ENCODE assay signal across 8 cellular contexts in the genomic region with DNA sequence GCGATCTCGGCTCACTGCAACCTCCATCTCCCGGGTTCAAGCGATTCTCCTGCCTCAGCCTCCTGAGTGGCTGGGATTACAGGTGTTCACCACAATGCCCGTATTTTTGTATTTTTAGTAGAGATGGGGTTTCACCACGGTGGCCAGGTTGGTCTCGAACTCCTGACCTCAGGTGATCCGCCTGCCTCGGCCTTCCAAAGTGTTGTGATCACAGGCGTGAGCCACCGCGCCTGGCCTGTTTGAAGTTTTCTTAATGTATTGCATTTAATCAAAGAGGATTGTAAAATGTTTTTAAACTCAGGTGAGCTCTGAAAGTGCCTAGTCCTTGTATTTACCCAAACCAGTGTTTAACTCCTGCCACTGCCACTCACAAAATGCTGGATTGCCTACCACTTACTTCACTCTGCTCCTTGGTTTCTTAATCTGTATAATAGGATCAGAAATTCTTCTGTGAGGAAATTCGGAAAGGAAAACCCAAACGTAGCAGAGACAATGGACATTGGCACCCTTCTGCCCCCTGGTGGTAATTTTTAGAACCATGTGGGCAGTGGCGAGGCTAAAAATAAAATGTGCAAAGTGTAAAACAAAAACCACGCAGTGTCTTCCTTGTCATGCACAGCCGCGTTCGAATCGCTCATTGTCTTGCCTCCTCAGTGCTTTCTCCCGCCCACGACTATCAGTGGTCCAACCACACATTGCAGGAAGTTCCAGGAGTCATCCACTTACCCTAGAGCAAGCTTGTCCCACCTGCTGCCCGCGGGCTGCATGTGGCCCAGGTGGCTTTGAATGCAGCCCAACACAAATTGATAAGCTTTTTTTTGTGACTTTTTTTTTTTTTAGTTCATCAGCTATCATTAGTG. TPM values are rescaled to one million over a fixed set of nuclear protein-coding genes. Genes with fewer than 3 reads are reported as not detected.
DNase-seq lines count a peak whose midpoint lies in the region; ATAC-seq and TF ChIP-seq lines count a peak whose summit lies in the region.

No MANE protein-coding gene starts in this region.

- peak; percentile 88 for ATAC-seq in GM19438 (IDR thresholded peaks at IDR 0.05; ENCODE audit: low read depth, unreplicated experiment)
- ATAC-seq in esophagus mucosa, result peak; percentile 82
- ATAC-seq in stimulated activated naive CD8-positive, alpha-beta T cell treated with anti-CD3 and anti-CD28 coated beads, Interleukin-15, Interleukin-2, amounts not matched to agents 100 U/mL and 50 U/mL, for 24 hours, result peak; percentile 85

- H3K4me3 Mint-ChIP-seq in nephron progenitor cell, result no peak overlapping the region

- H3K4me1 Mint-ChIP-seq in nephron progenitor cell, result peaks cover 31% of the 10 kb centered on the region

- peaks cover 15% of the 10 kb centered on the region for H3K9me3 Mint-ChIP-seq in nephron progenitor cell

- no peaks in the 10 kb centered on the region for H3K27me3 Mint-ChIP-seq in nephron progenitor cell (ENCODE audit: low read depth, poor library complexity)

- peak; percentile 85 for TF ChIP-seq CTCF in nephron progenitor cell (IDR thresholded peaks at IDR 0.05)

- DNase-seq in COLO668 (lab: John Stamatoyannopoulos, UW; ENCODE audit: unreplicated experiment), result peak; percentile 31
- DNase-seq in HK-2 (ENCODE audit: unreplicated experiment), result peak; percentile 64
- DNase-seq in NOMO-1 (lab: John Stamatoyannopoulos, UW; ENCODE audit: unreplicated experiment in 2 of 2), result peak; percentile 88 to 97
- DNase-seq in activated CD8-positive, alpha-beta memory T cell treated with anti-CD3 and anti-CD28 coated beads, Interleukin-2, amount 50 U/mL, for 1 hour (ENCODE audit: extremely low read depth), result peak; percentile 30
- DNase-seq in nephron progenitor cell, result peak; percentile 66
- DNase-seq in stimulated activated naive CD8-positive, alpha-beta T cell treated with anti-CD3 and anti-CD28 coated beads, Interleukin-15, Interleukin-2, amounts not matched to agents 100 U/mL and 50 U/mL, for 24 hours, result peak; percentile 75

- H3K36me3 Mint-ChIP-seq in nephron progenitor cell (ENCODE audit: low read depth), result no peaks in the 10 kb centered on the region

- H3K27ac Mint-ChIP-seq in nephron progenitor cell, result no peak overlapping the region

RNA-seq across cellular contexts. Expression of gene CEP19, which starts 27.3 kb away (rescaled TPM):
- 1.0 TPM for total RNA-seq in esophagus mucosa

RNA-seq across cellular contexts. Expression of gene PIGX, which starts 27.4 kb away (rescaled TPM):
- 20.0 TPM for total RNA-seq in esophagus mucosa

RNA-seq across cellular contexts. Expression of gene NRROS, which starts 45.3 kb away (rescaled TPM):
- 0.40 TPM for total RNA-seq in esophagus mucosa

RNA-seq across cellular contexts. Expression of gene PAK2, which starts 54.9 kb away (rescaled TPM):
- 36.5 TPM for total RNA-seq in esophagus mucosa

Comparison
In these comparisons a context has a peak if more than half of its experiments do, and no peak if none do; other contexts are left out.
1. Peak in every context shown above with its lines: DNase-seq and ATAC-seq.
2. DNase-seq: peak in every context shown above with its lines; median percentile 92 in NOMO-1; 75 in stimulated activated naive CD8-positive, alpha-beta T cell treated with anti-CD3 and anti-CD28 coated beads, Interleukin-15, Interleukin-2, amounts not matched to agents 100 U/mL and 50 U/mL, for 24 hours; 66 in nephron progenitor cell; 64 in HK-2; 31 in COLO668; 30 in activated CD8-positive, alpha-beta memory T cell treated with anti-CD3 and anti-CD28 coated beads, Interleukin-2, amount 50 U/mL, for 1 hour.